8 cellular contexts compared by ENCODE assay signal in the genomic region with DNA sequence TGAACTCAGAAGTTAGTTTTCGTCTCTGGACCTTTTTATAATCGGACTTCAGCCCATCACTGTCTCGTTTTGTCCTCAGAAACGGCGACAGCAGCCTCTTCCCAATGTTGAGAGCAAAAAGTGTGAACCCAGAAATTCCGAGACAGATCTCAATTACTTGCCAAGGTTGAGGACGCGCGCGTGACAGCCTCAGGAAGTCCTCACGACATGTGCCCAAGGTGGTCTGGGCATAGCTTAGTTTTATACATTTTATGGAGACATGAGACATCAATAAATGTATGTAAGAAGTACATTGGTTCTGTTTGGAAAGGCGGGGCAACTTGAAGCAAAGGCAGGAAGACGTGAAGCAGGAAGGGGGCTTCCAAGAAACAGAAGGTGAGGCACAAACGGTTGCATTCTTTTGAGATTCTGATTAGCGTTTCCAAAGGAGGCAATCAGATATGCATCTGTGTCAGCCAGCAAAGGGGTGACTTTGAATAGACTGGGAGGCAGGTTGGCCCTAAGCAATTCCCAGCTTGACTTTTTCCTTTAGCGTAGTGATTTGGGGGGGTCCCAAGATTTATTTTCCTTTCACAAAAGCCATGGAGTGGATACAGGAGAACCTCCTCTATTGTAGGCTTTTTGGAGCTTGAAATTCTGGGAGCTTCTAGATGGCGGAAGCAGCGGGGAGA. TPM values are rescaled to one million over a fixed set of nuclear protein-coding genes. Genes with fewer than 3 reads are reported as not detected.
DNase-seq lines count a peak whose midpoint lies in the region; ATAC-seq and TF ChIP-seq lines count a peak whose summit lies in the region.

No MANE protein-coding gene starts in this region.

- H3K27ac ChIP-seq in colonic mucosa (peak overlapping the region; percentile 93), mesodermal cell (ENCODE audit: low read depth, low read length, severe bottlenecking) (peak overlapping the region; percentile 54), aorta (ENCODE audit: low read depth in 1 of 2, low read length in 2 of 2) (peak overlapping the region in 1 of 2 donors; percentile 61)

- H3K4me1 ChIP-seq in colonic mucosa (no peaks in the 10 kb centered on the region), mesodermal cell (ENCODE audit: control insufficient read depth, insufficient read depth, low read length, poor library complexity, severe bottlenecking) (peaks cover 12% of the 10 kb centered on the region), aorta (ENCODE audit: control insufficient read depth in 1 of 2, insufficient read depth in 2 of 2, low read length in 2 of 2) (no peaks in the 10 kb centered on the region)

- intact Hi-C loops in activated naive CD4-positive, alpha-beta T cell treated with anti-CD3 and anti-CD28 coated beads for 36 hours (cut with micrococcal nuclease) = loop anchor here (1.0 to 2.0 kb wide), 11 partner anchors 8 to 164 kb away; partner anchors contain the start of genes DCTPP1, FBRS, SEPHS2 and ZNF764
- intact Hi-C loops in colonic mucosa (cut with DNase I) = no loop called here
- intact Hi-C loops in aorta (cut with DNase I) = loop anchor here in 1 of 2 donors (10.0 kb wide), 1 partner anchor 50 kb away; the partner anchor contains the start of gene ZNF785

- H3K27ac Mint-ChIP-seq in activated naive CD4-positive, alpha-beta T cell treated with anti-CD3 and anti-CD28 coated beads for 36 hours = peak overlapping the region; percentile 99

- TF ChIP-seq CTCF in colonic mucosa (IDR thresholded peaks at IDR 0.05) = no peak

- H3K27me3 ChIP-seq in colonic mucosa (no peaks in the 10 kb centered on the region), aorta (ENCODE audit: control insufficient read depth in 1 of 2, insufficient read depth in 2 of 2, low read length in 1 of 2) (no peaks in the 10 kb centered on the region)

- H3K9me3 Mint-ChIP-seq in activated naive CD4-positive, alpha-beta T cell treated with anti-CD3 and anti-CD28 coated beads for 36 hours = no peaks in the 10 kb centered on the region

- peaks cover 44% of the 10 kb centered on the region for H3K4me1 Mint-ChIP-seq in activated naive CD4-positive, alpha-beta T cell treated with anti-CD3 and anti-CD28 coated beads for 36 hours (ENCODE audit: low read depth)

- no peaks in the 10 kb centered on the region for H3K36me3 ChIP-seq in colonic mucosa
- H3K36me3 ChIP-seq in mesodermal cell (ENCODE audit: control insufficient read depth, insufficient read depth, low read length) = peaks cover 30% of the 10 kb centered on the region
- H3K36me3 ChIP-seq in aorta (ENCODE audit: control insufficient read depth in 1 of 2, insufficient read depth in 2 of 2, low read length in 1 of 2) = peaks cover 0 to 4% of the 10 kb centered on the region in 2 donors

- CTCF ChIA-PET in activated naive CD4-positive, alpha-beta T cell treated with anti-CD3 and anti-CD28 coated beads for 36 hours (lab: Charles Lee) = interaction anchor here (0.6 to 3.5 kb wide), 32 partner anchors 16 to 123 kb away, joined by 3 to 26 read pairs (median 4); partner anchors contain the start of genes DCTPP1, FBRS, ITGAL and ZNF688

- H3K9me3 ChIP-seq in colonic mucosa (no peaks in the 10 kb centered on the region), mesodermal cell (ENCODE audit: control insufficient read depth, low read length) (no peaks in the 10 kb centered on the region), aorta (ENCODE audit: control insufficient read depth, low read length) (no peaks in the 10 kb centered on the region)

- H3K4me3 ChIP-seq in colonic mucosa = peak overlapping the region; percentile 61
- peak overlapping the region; percentile 56 for H3K4me3 ChIP-seq in mesodermal cell (ENCODE audit: extremely low read depth, insufficient read depth, low read length, poor library complexity, severe bottlenecking)
- H3K4me3 ChIP-seq in aorta (ENCODE audit: low read length in 2 of 2) = peak overlapping the region; percentile 40 to 80

- H3K36me3 Mint-ChIP-seq in activated naive CD4-positive, alpha-beta T cell treated with anti-CD3 and anti-CD28 coated beads for 36 hours (ENCODE audit: low read depth) = peaks cover 39% of the 10 kb centered on the region

- H3K4me3 Mint-ChIP-seq in activated naive CD4-positive, alpha-beta T cell treated with anti-CD3 and anti-CD28 coated beads for 36 hours = peak overlapping the region; percentile 96

- 2 to 7% methylated on average over 14 to 16 of the region's 18 CpGs for WGBS in mesodermal cell (ENCODE audit: insufficient coverage in 2 of 2), 2 experiments
- 2 to 4% methylated on average over 18 of the region's 18 CpGs for WGBS in aorta, 2 donors

- H3K9ac ChIP-seq in colonic mucosa (ENCODE audit: low read depth in 2 of 2, low read length in 2 of 2) = peak overlapping the region; percentile 90 to 97

- no peaks in the 10 kb centered on the region for H3K27me3 Mint-ChIP-seq in activated naive CD4-positive, alpha-beta T cell treated with anti-CD3 and anti-CD28 coated beads for 36 hours (ENCODE audit: low read depth)

- DNase-seq in activated naive CD4-positive, alpha-beta T cell treated with anti-CD3 and anti-CD28 coated beads for 36 hours = peak; percentile 47
- DNase-seq in activated naive CD4-positive, alpha-beta T cell treated with Interleukin-2 at 50 U/mL for 16 hours = no peak
- peak; percentile 13 for DNase-seq in M059J (ENCODE audit: low read depth)
- DNase-seq in colonic mucosa = no peak
- no peak for DNase-seq in aorta
- DNase-seq in hypothalamus (lab: John Stamatoyannopoulos, UW) = no peak
- DNase-seq in NCI-H526 treated with DMSO at 0.1 percent for 48 hours (lab: John Stamatoyannopoulos, UW) = no peak

- ATAC-seq in aorta (ENCODE audit: low FRiP score) = no peak

RNA-seq across cellular contexts. Expression of gene ZNF747, which starts 0.6 kb away (rescaled TPM):
- total RNA-seq in activated naive CD4-positive, alpha-beta T cell treated with anti-CD3 and anti-CD28 coated beads for 36 hours = 1 to 10 TPM; 5.1 to 6.1 TPM
- 3.1 and 7.5 TPM in 2 replicates for total RNA-seq in M059J (2014; rRNA removed; shearing (Covaris generic))
- total RNA-seq in colonic mucosa (10 to 100 TPM in 1 of 2 donors, 1 to 10 TPM in 1; 8.7 to 11.9 TPM), aorta (1 to 10 TPM; 9.1 to 9.5 TPM)
- polyA plus RNA-seq in mesodermal cell (2013, experiment 1 of 2) = 4.9 TPM
- polyA plus RNA-seq in mesodermal cell (2013, experiment 2 of 2) = 4.4 TPM
- polyA plus RNA-seq in aorta = 1 to 10 TPM; 5.1 to 8.3 TPM

RNA-seq across cellular contexts. Expression of gene ZNF768, which starts 8.9 kb away (rescaled TPM):
- 1 to 10 TPM; 7.8 to 8.3 TPM for total RNA-seq in activated naive CD4-positive, alpha-beta T cell treated with anti-CD3 and anti-CD28 coated beads for 36 hours
- total RNA-seq in M059J (2014; rRNA removed; shearing (Covaris generic)) = 30.8 and 49.9 TPM in 2 replicates
- 10 to 100 TPM; 58.6 to 63.2 TPM for total RNA-seq in colonic mucosa
- polyA plus RNA-seq in mesodermal cell (2013, experiment 1 of 2) = 33.7 TPM
- polyA plus RNA-seq in mesodermal cell (2013, experiment 2 of 2) = 31.0 TPM
- 10 to 100 TPM; 22.3 to 22.8 TPM for total RNA-seq in aorta
- 10 to 100 TPM; 29.9 to 40.2 TPM for polyA plus RNA-seq in aorta

RNA-seq across cellular contexts. Expression of gene ZNF764, which starts 22.9 kb away (rescaled TPM):
- 1 to 10 TPM; 7.6 to 9.5 TPM for total RNA-seq in activated naive CD4-positive, alpha-beta T cell treated with anti-CD3 and anti-CD28 coated beads for 36 hours
- 3.8 and 9.4 TPM in 2 replicates for total RNA-seq in M059J (2014; rRNA removed; shearing (Covaris generic))
- total RNA-seq in colonic mucosa = 10 to 100 TPM in 1 of 2 donors, 1 to 10 TPM in 1; 9.0 to 11.1 TPM
- polyA plus RNA-seq in mesodermal cell (2013, experiment 1 of 2) = 8.1 TPM
- polyA plus RNA-seq in mesodermal cell (2013, experiment 2 of 2) = 7.1 TPM
- total RNA-seq in aorta = 1 to 10 TPM; 6.4 to 8.5 TPM
- 1 to 10 TPM; 1.9 to 4.6 TPM for polyA plus RNA-seq in aorta

RNA-seq across cellular contexts. Expression of gene ZNF688, which starts 36.3 kb away (rescaled TPM):
- total RNA-seq in activated naive CD4-positive, alpha-beta T cell treated with anti-CD3 and anti-CD28 coated beads for 36 hours = 1 to 10 TPM; 3.7 to 3.9 TPM
- total RNA-seq in M059J (2014; rRNA removed; shearing (Covaris generic)) = 7.6 and 10.5 TPM in 2 replicates
- total RNA-seq in colonic mucosa (10 to 100 TPM; 13.1 to 14.3 TPM), aorta (10 to 100 TPM in 1 of 2 donors, 1 to 10 TPM in 1; 9.0 to 12.9 TPM)
- 6.2 TPM for polyA plus RNA-seq in mesodermal cell (2013, experiment 1 of 2)
- polyA plus RNA-seq in mesodermal cell (2013, experiment 2 of 2) = 7.6 TPM
- 10 to 100 TPM; 17.4 to 20.2 TPM for polyA plus RNA-seq in aorta

RNA-seq across cellular contexts. Expression of gene ZNF785, which starts 50.3 kb away (rescaled TPM):
- total RNA-seq in activated naive CD4-positive, alpha-beta T cell treated with anti-CD3 and anti-CD28 coated beads for 36 hours = 10 to 100 TPM; 11.9 to 13.2 TPM
- 4.0 and 6.3 TPM in 2 replicates for total RNA-seq in M059J (2014; rRNA removed; shearing (Covaris generic))
- total RNA-seq in colonic mucosa (10 to 100 TPM; 12.7 to 13.3 TPM), aorta (10 to 100 TPM in 1 of 2 donors, 1 to 10 TPM in 1; 8.5 to 21.8 TPM)
- polyA plus RNA-seq in mesodermal cell (2013, experiment 1 of 2) = 7.9 TPM
- 9.1 TPM for polyA plus RNA-seq in mesodermal cell (2013, experiment 2 of 2)
- 1 to 10 TPM; 3.1 to 8.6 TPM for polyA plus RNA-seq in aorta

Comparison
In these comparisons a context has a peak if more than half of its experiments do, and no peak if none do; other contexts are left out.
1. DNase-seq: peak in activated naive CD4-positive, alpha-beta T cell treated with anti-CD3 and anti-CD28 coated beads for 36 hours (single experiment) and M059J (single experiment); none in activated naive CD4-positive, alpha-beta T cell treated with Interleukin-2 at 50 U/mL for 16 hours (single experiment), colonic mucosa (single experiment), aorta (0 of 2), hypothalamus (0 of 51) and NCI-H526 treated with DMSO at 0.1 percent for 48 hours (single experiment).
2. Peak in every context shown above with its lines, with median percentiles within 50 percentile points of each other: H3K4me3 ChIP-seq.